In genomic region chr6:2706482-2706881, GRCh38 we compare ENCODE assay signal across 1 cellular context.
TF ChIP-seq lines count a peak whose summit lies in the region.

No MANE protein-coding gene starts in this region.

TF ChIP-seq in K562, 482 proteins besides CTCF, POLR2A, EP300 and RAD21 (continued from another document):
- TF ChIP-seq, protein P1, sequence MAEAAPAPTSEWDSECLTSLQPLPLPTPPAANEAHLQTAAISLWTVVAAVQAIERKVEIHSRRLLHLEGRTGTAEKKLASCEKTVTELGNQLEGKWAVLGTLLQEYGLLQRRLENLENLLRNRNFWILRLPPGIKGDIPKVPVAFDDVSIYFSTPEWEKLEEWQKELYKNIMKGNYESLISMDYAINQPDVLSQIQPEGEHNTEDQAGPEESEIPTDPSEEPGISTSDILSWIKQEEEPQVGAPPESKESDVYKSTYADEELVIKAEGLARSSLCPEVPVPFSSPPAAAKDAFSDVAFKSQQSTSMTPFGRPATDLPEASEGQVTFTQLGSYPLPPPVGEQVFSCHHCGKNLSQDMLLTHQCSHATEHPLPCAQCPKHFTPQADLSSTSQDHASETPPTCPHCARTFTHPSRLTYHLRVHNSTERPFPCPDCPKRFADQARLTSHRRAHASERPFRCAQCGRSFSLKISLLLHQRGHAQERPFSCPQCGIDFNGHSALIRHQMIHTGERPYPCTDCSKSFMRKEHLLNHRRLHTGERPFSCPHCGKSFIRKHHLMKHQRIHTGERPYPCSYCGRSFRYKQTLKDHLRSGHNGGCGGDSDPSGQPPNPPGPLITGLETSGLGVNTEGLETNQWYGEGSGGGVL (CRISPR knock-in tag; IDR thresholded peaks at IDR 0.05) = no peak
- TF ChIP-seq CBFA2T2 (conservative IDR thresholded peaks at IDR 0.05) = no peak
TF ChIP-seq in K562: peak in this region for 2.
